In genomic region chr14:88181072-88181471, GRCh38 we compare ENCODE assay signal across 17 cellular contexts.
DNase-seq lines count a peak whose midpoint lies in the region; ATAC-seq, FAIRE-seq and TF ChIP-seq lines count a peak whose summit lies in the region.
"Had no signal": no experiment of that assay in that cellular context is flagged by ENCODE, and none has a peak within 500 bp of the region (broad histone marks: within the 10 kb centered on the region; RNA-seq: fewer than 3 reads in every experiment).

No MANE protein-coding gene starts in this region.

- peaks cover 10% of the 10 kb centered on the region for H3K4me1 Mint-ChIP-seq in activated CD8-positive, alpha-beta memory T cell treated with anti-CD3 and anti-CD28 coated beads, Interleukin-2, amount 10 ng/mL, durations not matched to agents 7 days and 5 days

- ATAC-seq in activated CD8-positive, alpha-beta memory T cell treated with anti-CD3 and anti-CD28 coated beads, Interleukin-2, amount 10 ng/mL, durations not matched to agents 7 days and 5 days, result peak; percentile 55
- peak; percentile 52 for ATAC-seq in GM21576 (IDR thresholded peaks at IDR 0.05; ENCODE audit: unreplicated experiment)
- ATAC-seq: left cardiac atrium, Panc1, right cardiac atrium had no signal

- intact Hi-C loops in tibial artery (cut with DNase I; ENCODE audit: low total_unique reads), result no loop called here

- no peak overlapping the region for H3K56ac ChIP-seq in mesendoderm (ENCODE audit: low read length)

- no peak overlapping the region for H2BK120ac ChIP-seq in mesendoderm (ENCODE audit: low read depth, low read length)

- H4K8ac ChIP-seq in mesendoderm (ENCODE audit: low read depth, low read length), result no peak overlapping the region

- FAIRE-seq in RCC 7860 (lab: Jason Lieb, UNC), result no peak

- H2BK5ac ChIP-seq in mesendoderm (ENCODE audit: low read length), result no peak overlapping the region

- no peak overlapping the region for H3K4ac ChIP-seq in mesendoderm (ENCODE audit: low read depth, low read length)

- no peaks in the 10 kb centered on the region for H3K79me1 ChIP-seq in mesendoderm (ENCODE audit: low read length)

- H3K4me1 ChIP-seq in mesendoderm (ENCODE audit: control insufficient read depth, low read depth, low read length) (peaks cover 3% of the 10 kb centered on the region), tibial artery (no peaks in the 10 kb centered on the region)
- H3K4me1 ChIP-seq: suprapubic skin had no signal

- no peaks in the 10 kb centered on the region for H3K79me2 ChIP-seq in mesendoderm (ENCODE audit: control insufficient read depth, insufficient read depth, low read length)

- TF ChIP-seq CTCF in tibial artery (IDR thresholded peaks at IDR 0.05), result no peak

- H3K9me3 Mint-ChIP-seq in activated CD8-positive, alpha-beta memory T cell treated with anti-CD3 and anti-CD28 coated beads, Interleukin-2, amount 10 ng/mL, durations not matched to agents 7 days and 5 days (ENCODE audit: low read depth), result no peaks in the 10 kb centered on the region
- H3K9me3 Mint-ChIP-seq: CD4-positive, alpha-beta memory T cell had no signal

- CTCF ChIA-PET in activated CD8-positive, alpha-beta memory T cell treated with anti-CD3 and anti-CD28 coated beads, Interleukin-2, amount 10 ng/mL, durations not matched to agents 7 days and 5 days (lab: Charles Lee), result interaction anchor here (0.9 to 1.3 kb wide), 2 partner anchors 13 to 236 kb away, joined by 4 to 5 read pairs; no protein-coding TSS in a partner anchor

- no peak overlapping the region for H2AK5ac ChIP-seq in mesendoderm (ENCODE audit: low read length)

- no peaks in the 10 kb centered on the region for H3K27me3 Mint-ChIP-seq in activated CD8-positive, alpha-beta memory T cell treated with anti-CD3 and anti-CD28 coated beads, Interleukin-2, amount 10 ng/mL, durations not matched to agents 7 days and 5 days

- peak; percentile 44 for DNase-seq in activated CD8-positive, alpha-beta memory T cell treated with anti-CD3 and anti-CD28 coated beads, Interleukin-2, amount 10 ng/mL, durations not matched to agents 7 days and 5 days
- DNase-seq in activated CD8-positive, alpha-beta memory T cell treated with anti-CD3 and anti-CD28 coated beads, Interleukin-2, amount 50 U/mL, for 48 hours, result no peak
- peak; percentile 2 for DNase-seq in NCI-H460 (ENCODE audit: extremely low read depth, low read depth)
- DNase-seq in mesendoderm, result peak; percentile 58
- DNase-seq in RCC 7860 (ENCODE audit: low spot score), result no peak
- DNase-seq in NCI-H187 (lab: John Stamatoyannopoulos, UW), result no peak
- DNase-seq in tibial artery, result no peak
- DNase-seq: activated CD4-positive, alpha-beta T cell treated with anti-CD3 and anti-CD28 coated beads, Interleukin-2, amount 50 U/mL, for 4 hours; CD4-positive, alpha-beta memory T cell; EL; left cardiac atrium; NCI-H1930; NCI-H510A; right cardiac atrium had no signal

- no peak overlapping the region for H3K4me3 Mint-ChIP-seq in activated CD8-positive, alpha-beta memory T cell treated with anti-CD3 and anti-CD28 coated beads, Interleukin-2, amount 10 ng/mL, durations not matched to agents 7 days and 5 days
- H3K4me3 Mint-ChIP-seq: CD4-positive, alpha-beta memory T cell had no signal

- WGBS in mesendoderm (ENCODE audit: extremely low coverage, insufficient coverage, low lambda C conversion rate), result no CpG with 5 or more reads among the region's 5 CpGs

- no peak overlapping the region for H3K4me2 ChIP-seq in mesendoderm (ENCODE audit: low read length)

- H3K9ac ChIP-seq in mesendoderm (ENCODE audit: low read length), result no peak overlapping the region

- H3K27ac ChIP-seq in mesendoderm (ENCODE audit: low read depth, low read length), result no peak overlapping the region
- no peak overlapping the region for H3K27ac ChIP-seq in tibial artery
- H3K27ac ChIP-seq: suprapubic skin had no signal

- no peaks in the 10 kb centered on the region for H3K9me3 ChIP-seq in tibial artery
- H3K9me3 ChIP-seq: suprapubic skin had no signal

- H3K36me3 Mint-ChIP-seq in activated CD8-positive, alpha-beta memory T cell treated with anti-CD3 and anti-CD28 coated beads, Interleukin-2, amount 10 ng/mL, durations not matched to agents 7 days and 5 days, result no peaks in the 10 kb centered on the region
- H3K36me3 Mint-ChIP-seq: CD4-positive, alpha-beta memory T cell had no signal

- no peak overlapping the region for H3K18ac ChIP-seq in mesendoderm (ENCODE audit: low read length)

- H2BK15ac ChIP-seq in mesendoderm (replicated peaks; ENCODE audit: low read depth), result no peak overlapping the region

- H3K36me3 ChIP-seq in mesendoderm (ENCODE audit: control insufficient read depth, insufficient read depth, low read length) (no peaks in the 10 kb centered on the region), tibial artery (no peaks in the 10 kb centered on the region)
- H3K36me3 ChIP-seq: suprapubic skin had no signal

- no peak overlapping the region for H4K5ac ChIP-seq in mesendoderm (ENCODE audit: low read length)

- H3K27ac Mint-ChIP-seq in activated CD8-positive, alpha-beta memory T cell treated with anti-CD3 and anti-CD28 coated beads, Interleukin-2, amount 10 ng/mL, durations not matched to agents 7 days and 5 days, result no peak overlapping the region

- H3K23ac ChIP-seq in mesendoderm (ENCODE audit: low read length), result no peak overlapping the region

- H3K4me3 ChIP-seq in mesendoderm (ENCODE audit: low read length) (no peak overlapping the region), tibial artery (no peak overlapping the region)
- H3K4me3 ChIP-seq: suprapubic skin had no signal

- H3K27me3 ChIP-seq in mesendoderm (ENCODE audit: insufficient read depth, low read length, poor library complexity) (no peaks in the 10 kb centered on the region), tibial artery (peaks cover 0 to 5% of the 10 kb centered on the region in 2 donors)
- H3K27me3 ChIP-seq: suprapubic skin had no signal

Comparison
In these comparisons a context has a peak if more than half of its experiments do, and no peak if none do; other contexts are left out.
1. DNase-seq: peak in activated CD8-positive, alpha-beta memory T cell treated with anti-CD3 and anti-CD28 coated beads, Interleukin-2, amount 10 ng/mL, durations not matched to agents 7 days and 5 days (single experiment), NCI-H460 (single experiment) and mesendoderm (single experiment); none in activated CD8-positive, alpha-beta memory T cell treated with anti-CD3 and anti-CD28 coated beads, Interleukin-2, amount 50 U/mL, for 48 hours (single experiment), RCC 7860 (single experiment), NCI-H187 (0 of 2) and tibial artery (0 of 2).